In genomic region chr1:44417351-44418021, GRCh38 we compare ENCODE assay signal across 9 cellular contexts. TPM values are rescaled to one million over a fixed set of nuclear protein-coding genes. Genes with fewer than 3 reads are reported as not detected.
A peak's percentile ranks its signal among the peaks of the same experiment; 100 is the strongest.
DNase-seq lines count a peak whose midpoint lies in the region; ATAC-seq, FAIRE-seq and TF ChIP-seq lines count a peak whose summit lies in the region.
"Had no signal": no experiment of that assay in that cellular context is flagged by ENCODE, and none has a peak within 500 bp of the region (broad histone marks: within the 10 kb centered on the region; RNA-seq: fewer than 3 reads in every experiment).

No MANE protein-coding gene starts in this region.

- in situ Hi-C loops in mammary epithelial cell (cut with MboI; ENCODE audit: low sequenced_read_pairs in 2 of 2) (no loop called here), HepG2 (cut with HindIII; ENCODE audit: extremely low pct_ligation_motif_present, low pct_unique_long_range_greater_than_20kb) (no loop called here)

- no peak overlapping the region for H2AFZ ChIP-seq in mammary epithelial cell (ENCODE audit: low read depth, low read length)
- no peak overlapping the region for H2AFZ ChIP-seq in HepG2 (ENCODE audit: low read length)

- H3K27me3 ChIP-seq in mammary epithelial cell (ENCODE audit: insufficient read depth, low read length) (peaks cover 42% of the 10 kb centered on the region), HepG2 (ENCODE audit: control insufficient read depth in 1 of 2, insufficient read depth in 2 of 2, low read length in 2 of 2) (peaks cover 0 to 16% of the 10 kb centered on the region in 2 experiments; a peak in 2 of 5 replicates)

- no peak for TF ChIP-seq EP300 in HepG2 (IDR thresholded peaks at IDR 0.05; ENCODE audit: low read depth in 2 of 2, low read length in 2 of 2)
- TF ChIP-seq EP300 in HepG2 (CRISPR knock-in tag; IDR thresholded peaks at IDR 0.05; ENCODE audit: borderline replicate concordance): no peak

- dilution Hi-C loops in mammary epithelial cell (cut with HindIII; ENCODE audit: low sequenced_read_pairs): no loop called here

- no peak for TF ChIP-seq POLR2A in HepG2 (IDR thresholded peaks at IDR 0.05; ENCODE audit: insufficient read depth in 1 of 2, low read depth in 2 of 2, low read length in 2 of 2)

- WGBS in mammary epithelial cell (ENCODE audit: low coverage, missing lambda C conversion rate): 69% methylated on average over 10 of the region's 65 CpGs
- WGBS in HepG2 (ENCODE audit: low lambda C conversion rate): 70% methylated on average over 42 of the region's 65 CpGs

- intact Hi-C loops in mammary epithelial cell (cut with micrococcal nuclease) (no loop called here), HepG2 (cut with micrococcal nuclease; ENCODE audit: unreplicated experiment) (no loop called here)

- H3K4me2 ChIP-seq in mammary epithelial cell (ENCODE audit: insufficient read depth, low read depth, low read length) (peak overlapping the region; percentile 41), HepG2 (ENCODE audit: low read depth, low read length) (peak overlapping the region; percentile 44)

- no peak for FAIRE-seq in HepG2 (lab: Jason Lieb, UNC)

- POLR2A ChIA-PET in HepG2 (lab: Yijun Ruan, JAX): no interaction called here

- ATAC-seq in HepG2: peak; percentile 91
- no peak for ATAC-seq in HG03097 (IDR thresholded peaks at IDR 0.05; ENCODE audit: low FRiP score, unreplicated experiment)
- ATAC-seq in HG02870 (IDR thresholded peaks at IDR 0.05; ENCODE audit: unreplicated experiment): no peak
- ATAC-seq: HCT116 had no signal

- H3K9ac ChIP-seq in mammary epithelial cell (ENCODE audit: insufficient read depth, low read length) (no peak overlapping the region), HepG2 (ENCODE audit: insufficient read depth, low read depth, low read length) (no peak overlapping the region)

- H4K20me1 ChIP-seq in mammary epithelial cell (ENCODE audit: insufficient read depth, low read length) (no peaks in the 10 kb centered on the region), HepG2 (ENCODE audit: insufficient read depth, low read length) (peaks cover 5% of the 10 kb centered on the region; the same call in 1 of the 2 replicates)

- H3K27ac ChIP-seq in mammary epithelial cell (ENCODE audit: insufficient read depth, low read depth, low read length) (no peak overlapping the region), HepG2 (ENCODE audit: extremely low read length, insufficient read depth, low read length) (no peak overlapping the region), temporal lobe (ENCODE audit: low read depth, low read length) (peak overlapping the region; percentile 72)

- no peaks in the 10 kb centered on the region for H3K79me2 ChIP-seq in mammary epithelial cell (ENCODE audit: insufficient read depth, low read length)
- no peaks in the 10 kb centered on the region for H3K79me2 ChIP-seq in HepG2 (ENCODE audit: insufficient read depth, low read length)

- H3K9me3 ChIP-seq in mammary epithelial cell (replicated peaks; ENCODE audit: insufficient read depth, low read length) (no peaks in the 10 kb centered on the region), HepG2 (ENCODE audit: low read length) (no peaks in the 10 kb centered on the region)

- H3K36me3 ChIP-seq in mammary epithelial cell (ENCODE audit: insufficient read depth, low read length) (no peaks in the 10 kb centered on the region), HepG2 (replicated peaks in 1 of 2; ENCODE audit: control insufficient read depth in 1 of 2, insufficient read depth in 2 of 2, low read length in 2 of 2) (peaks cover 5 to 17% of the 10 kb centered on the region in 2 experiments; a peak in 4 of 5 replicates)

- no peak for TF ChIP-seq RAD21 in HepG2 (CRISPR knock-in tag; IDR thresholded peaks at IDR 0.05)

- DNase-seq in COLO668 (lab: John Stamatoyannopoulos, UW; ENCODE audit: unreplicated experiment): peak; percentile 95
- DNase-seq in NCI-H1092 treated with DMSO at 0.1 percent for 48 hours (lab: John Stamatoyannopoulos, UW): peak; percentile 81
- no peak for DNase-seq in mammary epithelial cell
- no peak for DNase-seq in HepG2 (ENCODE audit: low spot score)
- DNase-seq in T-helper 9 cell: no peak

- CTCF ChIA-PET in mammary epithelial cell (lab: Charles Lee; ENCODE audit: low non-redundant PET): no interaction called here
- CTCF ChIA-PET in HepG2 (lab: Yijun Ruan, JAX; ENCODE audit: low intra/inter-chr PET ratio, low total read pairs): no interaction called here

- TF ChIP-seq CTCF in mammary epithelial cell (conservative IDR thresholded peaks at IDR 0.05 in 1 of 2, IDR thresholded peaks at IDR 0.05 in 1 of 2; ENCODE audit: extremely low read depth in 1 of 2, insufficient read depth in 1 of 2, low read depth in 1 of 2, low read length in 2 of 2): no peak
- TF ChIP-seq CTCF in HepG2 (CRISPR knock-in tag; IDR thresholded peaks at IDR 0.05): no peak

- H3K4me1 ChIP-seq in mammary epithelial cell (ENCODE audit: insufficient read depth, low read length) (peaks cover 11% of the 10 kb centered on the region), HepG2 (ENCODE audit: insufficient read depth, low read length) (peaks cover 20% of the 10 kb centered on the region)

- BruUV-seq in mammary epithelial cell (replicated peaks; lab: Mats Ljungman, UMichigan): no TSS peak
- BruUV-seq in HepG2 (replicated peaks; lab: Mats Ljungman, UMichigan): no TSS peak

- peak overlapping the region in 1 of 3 experiments; percentile 15 for H3K4me3 ChIP-seq in mammary epithelial cell (replicated peaks in 1 of 3; ENCODE audit: insufficient read depth in 1 of 3, low read depth in 2 of 3, low read length in 3 of 3)
- peak overlapping the region in 1 of 3 experiments; percentile 26; a peak in 1 of 6 replicates for H3K4me3 ChIP-seq in HepG2 (replicated peaks in 1 of 3; ENCODE audit: insufficient read depth in 1 of 3, low read depth in 2 of 3, low read length in 3 of 3)

TF ChIP-seq in HepG2, 621 proteins besides CTCF, POLR2A, EP300 and RAD21 (continues in another document):
- TF ChIP-seq SP140L (CRISPR knock-in tag; IDR thresholded peaks at IDR 0.05; ENCODE audit: borderline replicate concordance) (no peak), CEBPZ (IDR thresholded peaks at IDR 0.05; ENCODE audit: low read length) (no peak), ZBTB21 (CRISPR knock-in tag; IDR thresholded peaks at IDR 0.05) (no peak), HNRNPLL (IDR thresholded peaks at IDR 0.05; ENCODE audit: low read depth, low read length, poor library complexity, severe bottlenecking) (peak; percentile 54), ZSCAN21 (CRISPR knock-in tag; IDR thresholded peaks at IDR 0.05; ENCODE audit: borderline replicate concordance) (no peak), RARG (CRISPR knock-in tag; IDR thresholded peaks at IDR 0.05; ENCODE audit: low read depth) (no peak)

RNA-seq across cellular contexts. Expression of gene RNF220, which starts 12.4 kb away (rescaled TPM):
- total RNA-seq in mammary epithelial cell (10 to 100 TPM; 56.4 to 62.8 TPM), HepG2 (2016; rRNA removed; fragmentation: Illumina TruSeq; extraction: Trizol) (52.4 and 72.1 TPM in 2 replicates), temporal lobe (46.5 TPM)
- polyA plus RNA-seq in mammary epithelial cell (51.1 TPM), HepG2 (2011; rRNA removed) (48.2 and 67.9 TPM in 2 replicates)
- 23.9 TPM for polyA minus RNA-seq in mammary epithelial cell
- total RNA-seq in HepG2 (2016; cell fraction: cytosol; rRNA removed; fragmentation: Illumina TruSeq; extraction: Trizol; ENCODE audit: low read depth): 22.8 and 23.7 TPM in 2 replicates
- total RNA-seq in HepG2 (2016; cell fraction: insoluble cytoplasmic fraction; rRNA removed; fragmentation: Illumina TruSeq; extraction: Trizol): 47.5 and 68.7 TPM in 2 replicates
- 52.8 and 60.2 TPM in 2 replicates for total RNA-seq in HepG2 (2016; cell fraction: membrane; rRNA removed; fragmentation: Illumina TruSeq; extraction: Trizol)
- total RNA-seq in HepG2 (2016; cell fraction: nucleus; rRNA removed; fragmentation: Illumina TruSeq; extraction: Trizol): 35.2 and 42.6 TPM in 2 replicates
- 66.3 and 73.5 TPM in 2 replicates for polyA plus RNA-seq in HepG2 (2011; cell fraction: cytosol; rRNA removed)
- polyA plus RNA-seq in HepG2 (2011; cell fraction: nucleus; rRNA removed): 128 and 130 TPM in 2 replicates
- polyA plus RNA-seq in HepG2 (2012): 78.4 and 79.8 TPM in 2 replicates
- 28.1 and 30.5 TPM in 2 replicates for polyA plus RNA-seq in HepG2 (2016; cell fraction: cytosol; fragmentation: Illumina TruSeq; extraction: Trizol; ENCODE audit: low read depth)
- polyA plus RNA-seq in HepG2 (2016; cell fraction: insoluble cytoplasmic fraction; fragmentation: Illumina TruSeq; extraction: Trizol; ENCODE audit: low read depth): 61.3 and 65.3 TPM in 2 replicates
- polyA plus RNA-seq in HepG2 (2016; cell fraction: membrane; fragmentation: Illumina TruSeq; extraction: Trizol; ENCODE audit: low read depth): 51.8 and 52.7 TPM in 2 replicates
- polyA plus RNA-seq in HepG2 (2016; cell fraction: nucleus; fragmentation: Illumina TruSeq; extraction: Trizol; ENCODE audit: insufficient read depth, low read depth): 73.3 and 76.8 TPM in 2 replicates
- 59.9 and 60.3 TPM in 2 replicates for polyA minus RNA-seq in HepG2 (2011; rRNA and poly(A)+ RNA removed; ENCODE audit: low replicate concordance)
- polyA minus RNA-seq in HepG2 (2011; cell fraction: cytosol; rRNA and poly(A)+ RNA removed): 18.7 and 19.3 TPM in 2 replicates
- 52.9 and 55.6 TPM in 2 replicates for polyA minus RNA-seq in HepG2 (2011; cell fraction: nucleus; rRNA and poly(A)+ RNA removed)

Comparison
In these comparisons a context has a peak if more than half of its experiments do, and no peak if none do; other contexts are left out.
1. DNase-seq: peak in COLO668 (single experiment) and NCI-H1092 treated with DMSO at 0.1 percent for 48 hours (single experiment); none in mammary epithelial cell (single experiment), HepG2 (single experiment) and T-helper 9 cell (single experiment).